In the genomic region with DNA sequence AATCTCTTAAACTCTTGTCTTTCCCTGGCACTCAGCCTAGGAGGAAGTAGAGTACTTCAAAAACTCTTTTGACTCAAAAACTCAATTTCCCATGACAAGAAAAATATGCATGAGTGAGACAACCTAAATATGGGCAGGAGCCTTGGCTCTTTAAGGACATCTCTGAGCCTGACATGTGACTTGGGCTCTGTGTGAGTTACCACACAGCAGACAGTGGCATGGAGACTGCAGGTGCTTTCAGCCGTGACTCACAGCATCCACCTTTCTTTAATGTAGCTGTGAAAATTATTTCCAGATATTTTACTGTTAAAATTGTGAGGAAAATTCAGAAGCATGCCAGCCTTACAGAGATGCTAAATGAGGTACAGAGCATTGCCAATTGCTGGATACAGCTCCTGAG, we compare ENCODE assay signal across 12 cellular contexts.
"Had no signal": no experiment of that assay in that cellular context is flagged by ENCODE, and none has a peak within 500 bp of the region (broad histone marks: within the 10 kb centered on the region; RNA-seq: fewer than 3 reads in every experiment).

No MANE protein-coding gene starts in this region.

- H3K27ac ChIP-seq: colonic mucosa, psoas muscle, sigmoid colon, WERI-Rb-1 had no signal

- H3K4me1 ChIP-seq: colonic mucosa, psoas muscle, sigmoid colon had no signal

- H3K4me3 ChIP-seq: colonic mucosa, psoas muscle, sigmoid colon had no signal

- H3K36me3 ChIP-seq: colonic mucosa, sigmoid colon, WERI-Rb-1 had no signal

- H3K9me3 ChIP-seq: colonic mucosa, psoas muscle, sigmoid colon had no signal

- ATAC-seq: activated CD4-positive, alpha-beta T cell treated with anti-CD3 and anti-CD28 coated beads for 36 hours; activated CD8-positive, alpha-beta T cell treated with anti-CD3 and anti-CD28 coated beads for 36 hours; activated naive CD8-positive, alpha-beta T cell treated with anti-CD3 and anti-CD28 coated beads, Interleukin-2, amount 50 U/mL, for 24 hours; natural killer cell treated with Interleukin-12 subunit alpha and Interleukin-12 subunit beta and Interleukin-15 and Interleukin-18, amount 100 ng/mL, for 72 hours; psoas muscle; stimulated activated naive B cell treated with anti-CD40 and anti-IgM and Interleukin-4, amounts not matched to agents 10 μg/mL and 1 μg/mL and 100 μg/mL, for 72 hours had no signal

- DNase-seq: activated CD4-positive, alpha-beta T cell treated with anti-CD3 and anti-CD28 coated beads for 36 hours; activated CD8-positive, alpha-beta memory T cell treated with anti-CD3 and anti-CD28 coated beads, Interleukin-2, amount 50 U/mL, for 4 hours; activated CD8-positive, alpha-beta T cell treated with anti-CD3 and anti-CD28 coated beads for 36 hours; activated naive CD8-positive, alpha-beta T cell treated with anti-CD3 and anti-CD28 coated beads, Interleukin-2, amount 50 U/mL, for 24 hours; colonic mucosa; psoas muscle; sigmoid colon; stimulated activated CD4-positive, alpha-beta T cell treated with anti-CD3 and anti-CD28 coated beads, Interleukin-2, amount 100 ng/mL, for 24 hours; stimulated activated naive B cell treated with anti-CD40 and anti-IgM and Interleukin-4, amounts not matched to agents 10 μg/mL and 1 μg/mL and 100 μg/mL, for 72 hours; substantia nigra; WERI-Rb-1 had no signal

- H3K27me3 ChIP-seq: colonic mucosa, sigmoid colon had no signal
